In the genomic region with DNA sequence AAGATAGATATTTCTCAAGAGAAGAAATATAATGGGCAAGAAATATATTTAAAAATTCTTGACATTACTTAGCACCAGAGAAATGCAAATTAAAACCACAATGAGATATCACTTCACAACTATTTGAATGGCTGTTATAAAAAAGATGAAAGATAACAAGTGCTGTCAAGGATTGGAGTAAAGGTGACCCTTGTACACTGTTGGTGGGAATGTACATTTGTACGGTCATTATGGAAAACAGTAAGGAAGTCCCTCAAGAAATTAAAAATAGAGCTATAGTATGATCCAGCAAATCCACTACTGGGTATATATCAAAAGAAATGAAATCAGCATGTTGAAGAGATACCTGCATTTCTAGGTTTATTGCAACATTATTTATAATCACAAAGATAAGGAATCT, we compare ENCODE assay signal across 21 cellular contexts.
A peak's percentile ranks its signal among the peaks of the same experiment; 100 is the strongest.
DNase-seq lines count a peak whose midpoint lies in the region; ATAC-seq and FAIRE-seq lines count a peak whose summit lies in the region.
"Had no signal": no experiment of that assay in that cellular context is flagged by ENCODE, and none has a peak within 500 bp of the region (broad histone marks: within the 10 kb centered on the region; RNA-seq: fewer than 3 reads in every experiment).

No MANE protein-coding gene starts in this region.

- ATAC-seq in left colon: peak; percentile 80
- no peak for ATAC-seq in HG03354 (IDR thresholded peaks at IDR 0.05; ENCODE audit: poor library complexity, severe bottlenecking, unreplicated experiment)
- ATAC-seq: A549 had no signal

- DNase-seq in NCI-H226 (peak; percentile 41), left colon (no peak), DMS79 (lab: John Stamatoyannopoulos, UW) (no peak), DMS114 treated with DMSO at 0.1 percent for 48 hours (lab: John Stamatoyannopoulos, UW; ENCODE audit: unreplicated experiment) (no peak), SKM-1 (lab: John Stamatoyannopoulos, UW; ENCODE audit: unreplicated experiment) (no peak)
- DNase-seq: 8988T; ACHN; AML-193; BE2C; CD4-positive, alpha-beta T cell; CD8-positive, alpha-beta memory T cell; DMS79 treated with DMSO at 0.1 percent for 48 hours; GF-D8; GM23248; H7; HCEC 1CT had no signal

- peak; percentile 31 for FAIRE-seq in colon (lab: Jason Lieb, UNC)
- FAIRE-seq: A549, GM12892, H1 had no signal

- intact Hi-C loops in left colon (cut with DNase I, micrococcal nuclease): no loop called here
